In the genomic region with DNA sequence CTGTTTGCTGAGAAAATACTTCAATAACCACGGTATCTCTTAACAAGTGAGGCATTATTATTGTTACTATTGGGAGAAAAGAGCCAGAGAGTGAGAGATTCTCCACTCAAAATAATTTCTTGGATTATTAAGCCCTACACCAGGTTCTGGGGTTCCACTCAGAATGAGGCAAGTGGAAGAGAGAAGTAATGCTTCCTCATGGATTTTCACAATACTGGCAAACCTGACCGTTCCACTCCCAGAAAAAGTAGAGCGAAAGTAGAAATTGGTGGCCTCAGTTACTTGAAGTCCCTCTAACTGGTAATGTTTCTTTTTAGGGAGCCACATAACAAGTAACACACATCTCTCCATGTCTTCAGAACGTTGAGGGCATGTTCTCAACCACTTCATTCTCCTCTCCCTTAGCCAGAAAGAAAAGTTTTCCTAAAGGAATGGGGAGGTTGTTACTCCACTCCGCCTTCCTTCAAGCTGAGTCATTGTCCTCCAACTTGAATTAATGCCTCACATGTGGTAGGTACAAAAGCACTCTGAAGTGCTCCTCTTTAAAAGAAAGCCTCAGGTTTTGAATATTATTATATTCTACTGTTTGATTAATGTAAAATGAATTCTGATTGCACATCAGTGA, we compare ENCODE assay signal across 7 cellular contexts. TPM values are rescaled to one million over a fixed set of nuclear protein-coding genes. Genes with fewer than 3 reads are reported as not detected.
DNase-seq lines count a peak whose midpoint lies in the region; ATAC-seq and TF ChIP-seq lines count a peak whose summit lies in the region.

No MANE protein-coding gene starts in this region.

- H3K4me1 ChIP-seq in naive thymus-derived CD4-positive, alpha-beta T cell (ENCODE audit: control insufficient read depth in 2 of 2, insufficient read depth in 2 of 2, low read length in 2 of 2) = peaks cover 4 to 12% of the 10 kb centered on the region in 2 donors
- peaks cover 13 to 16% of the 10 kb centered on the region in 2 donors for H3K4me1 ChIP-seq in adrenal gland (replicated peaks in 1 of 2)

- H3K36me3 Mint-ChIP-seq in chondrocyte (ENCODE audit: low read depth) = peaks cover 4% of the 10 kb centered on the region
- H3K36me3 Mint-ChIP-seq in naive thymus-derived CD4-positive, alpha-beta T cell = peaks cover 0 to 3% (median 0%) of the 10 kb centered on the region in 5 donors

- H3K27me3 ChIP-seq in naive thymus-derived CD4-positive, alpha-beta T cell (ENCODE audit: control insufficient read depth in 2 of 2, insufficient read depth in 2 of 2, low read length in 2 of 2) = no peaks in the 10 kb centered on the region
- H3K27me3 ChIP-seq in adrenal gland = no peaks in the 10 kb centered on the region

- CTCF ChIA-PET in naive thymus-derived CD4-positive, alpha-beta T cell (lab: Charles Lee) = no interaction called here

- 61 to 75% (median 67%) methylated on average over 5 of the region's 5 CpGs for WGBS in adrenal gland, 4 donors

- H3K9me3 ChIP-seq in naive thymus-derived CD4-positive, alpha-beta T cell (ENCODE audit: control insufficient read depth in 2 of 3, low read length in 3 of 3) = no peaks in the 10 kb centered on the region
- no peaks in the 10 kb centered on the region for H3K9me3 ChIP-seq in adrenal gland (replicated peaks in 1 of 3)

- peak overlapping the region; percentile 78 for H3K4me3 ChIP-seq in GM12864 (ENCODE audit: low read depth, low read length)
- H3K4me3 ChIP-seq in naive thymus-derived CD4-positive, alpha-beta T cell (ENCODE audit: low read length) = peak overlapping the region; percentile 57
- peak overlapping the region in 2 of 4 donors; percentile 60 to 72 for H3K4me3 ChIP-seq in adrenal gland

- TF ChIP-seq POLR2A in adrenal gland (IDR thresholded peaks at IDR 0.05) = no peak

- H3K4me1 Mint-ChIP-seq in chondrocyte (ENCODE audit: low read depth) = peaks cover 61% of the 10 kb centered on the region
- H3K4me1 Mint-ChIP-seq in naive thymus-derived CD4-positive, alpha-beta T cell = peaks cover 10 to 75% (median 62%) of the 10 kb centered on the region in 7 donors

- no peaks in the 10 kb centered on the region for H3K27me3 Mint-ChIP-seq in chondrocyte (ENCODE audit: low read depth)
- no peaks in the 10 kb centered on the region for H3K27me3 Mint-ChIP-seq in naive thymus-derived CD4-positive, alpha-beta T cell

- H3K27ac Mint-ChIP-seq in chondrocyte (ENCODE audit: unreplicated experiment) = peak overlapping the region; percentile 96
- peak overlapping the region; percentile 87 to 93 (median 90) for H3K27ac Mint-ChIP-seq in naive thymus-derived CD4-positive, alpha-beta T cell

- H3K27ac ChIP-seq in naive thymus-derived CD4-positive, alpha-beta T cell (ENCODE audit: low read depth, low read length) = peak overlapping the region; percentile 87
- H3K27ac ChIP-seq in adrenal gland = peak overlapping the region in 2 of 5 donors; percentile 36 to 94

- intact Hi-C loops in naive thymus-derived CD4-positive, alpha-beta T cell (cut with micrococcal nuclease) = loop anchor here (2.0 to 10.0 kb wide), 5 partner anchors 17 to 632 kb away; a partner anchor contains a TSS
- intact Hi-C loops in adrenal gland (cut with DNase I) = loop anchor here in 1 of 2 donors (10.0 kb wide), 1 partner anchor 51 kb away; a partner anchor contains a TSS

- H3K4me3 Mint-ChIP-seq in chondrocyte (ENCODE audit: unreplicated experiment) = peak overlapping the region; percentile 92
- peak overlapping the region; percentile 88 to 99 (median 92) for H3K4me3 Mint-ChIP-seq in naive thymus-derived CD4-positive, alpha-beta T cell

- POLR2A ChIA-PET in naive thymus-derived CD4-positive, alpha-beta T cell (lab: Charles Lee) = no interaction called here

- ATAC-seq in naive thymus-derived CD4-positive, alpha-beta T cell = no peak
- ATAC-seq in HG03196 (IDR thresholded peaks at IDR 0.05; ENCODE audit: unreplicated experiment) = no peak

- no peaks in the 10 kb centered on the region for H3K9me3 Mint-ChIP-seq in chondrocyte (ENCODE audit: low read depth)
- no peaks in the 10 kb centered on the region for H3K9me3 Mint-ChIP-seq in naive thymus-derived CD4-positive, alpha-beta T cell

- DNase-seq in GM12864 (ENCODE audit: low read depth) (no peak), NCI-H226 (peak; percentile 68), chondrocyte (ENCODE audit: low spot score) (no peak), NK-92 (lab: John Stamatoyannopoulos, UW; ENCODE audit: unreplicated experiment) (no peak), adrenal gland (no peak)
- DNase-seq in naive thymus-derived CD4-positive, alpha-beta T cell = no peak

- TF ChIP-seq CTCF in GM12864 (IDR thresholded peaks at IDR 0.05; ENCODE audit: low read depth, low read length, missing control alignments) (no peak), chondrocyte (IDR thresholded peaks at IDR 0.05) (no peak), adrenal gland (IDR thresholded peaks at IDR 0.05) (no peak)

- H3K36me3 ChIP-seq in naive thymus-derived CD4-positive, alpha-beta T cell (ENCODE audit: control insufficient read depth in 2 of 3, insufficient read depth in 3 of 3, low read length in 3 of 3) = peaks cover 0 to 7% (median 0%) of the 10 kb centered on the region in 3 experiments
- no peaks in the 10 kb centered on the region for H3K36me3 ChIP-seq in adrenal gland (replicated peaks in 1 of 2)

RNA-seq across cellular contexts. Expression of a gene that starts 1.9 kb away (rescaled TPM):
- total RNA-seq in chondrocyte = 12.1 to 13.7 TPM (median 12.1 TPM) in 3 replicates
- 1 to 10 TPM; 3.7 to 8.1 (median 5.1) TPM for total RNA-seq in naive thymus-derived CD4-positive, alpha-beta T cell
- polyA plus RNA-seq in naive thymus-derived CD4-positive, alpha-beta T cell = 1 to 10 TPM; 4.1 to 5.0 TPM
- 10 to 100 TPM in 1 of 8 donors, 1 to 10 TPM in 7; 6.2 to 10.5 (median 7.5) TPM for total RNA-seq in adrenal gland
- polyA plus RNA-seq in adrenal gland = 10 to 100 TPM in 1 of 3 donors, 1 to 10 TPM in 2; 2.6 to 11.0 (median 3.5) TPM

RNA-seq across cellular contexts. Expression of a gene that starts 48.1 kb away (rescaled TPM):
- total RNA-seq in chondrocyte = 69.7 to 79.4 TPM (median 78.4 TPM) in 3 replicates
- total RNA-seq in naive thymus-derived CD4-positive, alpha-beta T cell = 1 to 10 TPM in 3 of 5 experiments, under 1 TPM in 2; 0.50 to 3.2 (median 2.0) TPM
- 1 to 10 TPM in 1 of 2 donors, under 1 TPM in 1; 0.70 to 2.4 TPM for polyA plus RNA-seq in naive thymus-derived CD4-positive, alpha-beta T cell
- total RNA-seq in adrenal gland = 1 to 10 TPM; 4.3 to 8.7 (median 5.6) TPM
- 10 to 100 TPM in 1 of 3 donors, 1 to 10 TPM in 2; 2.3 to 11.9 (median 2.7) TPM for polyA plus RNA-seq in adrenal gland
